16 cellular contexts compared by ENCODE assay signal in the genomic region with DNA sequence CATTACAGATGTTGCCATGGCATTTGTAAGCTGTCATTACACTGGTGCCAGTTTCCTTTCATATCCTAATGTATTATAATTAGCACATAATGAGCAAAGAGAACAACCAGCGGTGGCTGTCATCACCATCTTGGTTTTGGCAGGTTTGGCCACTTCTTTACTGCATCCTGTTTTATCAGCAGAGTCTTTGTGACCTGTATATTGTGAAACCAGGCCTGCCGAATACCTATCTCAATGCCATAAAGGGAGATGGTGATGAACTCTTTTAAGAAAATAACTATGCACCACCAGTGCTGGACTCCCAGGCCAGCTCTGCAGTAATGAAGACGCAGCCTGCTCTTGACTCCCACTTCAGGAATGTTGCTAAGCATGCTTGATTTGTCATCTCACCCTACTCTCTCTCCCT.
DNase-seq lines count a peak whose midpoint lies in the region; ATAC-seq, FAIRE-seq and TF ChIP-seq lines count a peak whose summit lies in the region.
"Had no signal": no experiment of that assay in that cellular context is flagged by ENCODE, and none has a peak within 500 bp of the region (broad histone marks: within the 10 kb centered on the region; RNA-seq: fewer than 3 reads in every experiment).

No MANE protein-coding gene starts in this region.

- peak overlapping the region; percentile 91 for H3K4me3 Mint-ChIP-seq in natural killer cell
- H3K4me3 Mint-ChIP-seq: activated T-cell treated with anti-CD3 and anti-CD28 coated beads, Interleukin-2, amount 50 U/mL, for 72 hours; B cell had no signal

- peak overlapping the region; percentile 88 to 90 for H3K27ac Mint-ChIP-seq in natural killer cell
- H3K27ac Mint-ChIP-seq: activated T-cell treated with anti-CD3 and anti-CD28 coated beads, Interleukin-2, amount 50 U/mL, for 72 hours; B cell had no signal

- no peak overlapping the region for H3K4me3 ChIP-seq in fibroblast of mammary gland (ENCODE audit: control insufficient read depth, low read depth, low read length)
- H3K4me3 ChIP-seq: adrenal gland, colonic mucosa, SJCRH30 had no signal

- no peak for TF ChIP-seq CTCF in fibroblast of mammary gland (conservative IDR thresholded peaks at IDR 0.05; ENCODE audit: control insufficient read depth, insufficient read depth, low read depth, low read length)
- no peak for TF ChIP-seq CTCF in natural killer cell (IDR thresholded peaks at IDR 0.05)
- no peak for TF ChIP-seq CTCF in GM13976 (IDR thresholded peaks at IDR 0.05; ENCODE audit: borderline replicate concordance, control extremely low read depth, extremely low read depth, insufficient read depth, missing control alignments)

- no peaks in the 10 kb centered on the region for H3K27me3 Mint-ChIP-seq in natural killer cell (ENCODE audit: low read depth in 2 of 2)
- H3K27me3 Mint-ChIP-seq: B cell had no signal

- peak; percentile 91 for DNase-seq in EH (ENCODE audit: low read depth)
- DNase-seq in NCI-H226, result peak; percentile 85
- peak; percentile 56 for DNase-seq in fibroblast of mammary gland (ENCODE audit: low read depth)
- peak; percentile 38 for DNase-seq in natural killer cell
- DNase-seq in GM13976 (ENCODE audit: low spot score), result no peak
- no peak for DNase-seq in DMS53 (lab: John Stamatoyannopoulos, UW)
- no peak for DNase-seq in HTR-8/SVneo (ENCODE audit: insufficient read length, low spot score)
- DNase-seq: activated CD4-positive, alpha-beta T cell treated with anti-CD3 and anti-CD28 coated beads, Interleukin-2, amount 50 U/mL, for 4 hours; activated T-cell treated with anti-CD3 and anti-CD28 coated beads, Interleukin-2, amount 50 U/mL, for 72 hours; adrenal gland; colonic mucosa; NCI-H2107; SJCRH30; T-helper 9 cell had no signal

- peak; percentile 37 to 74 (median 64) for ATAC-seq in natural killer cell
- no peak for ATAC-seq in GM18505 (IDR thresholded peaks at IDR 0.05; ENCODE audit: unreplicated experiment)
- ATAC-seq: activated T-cell treated with anti-CD3 and anti-CD28 coated beads, Interleukin-2, amount 50 U/mL, for 72 hours had no signal

- intact Hi-C loops in natural killer cell (cut with micrococcal nuclease), result no loop called here

- H3K36me3 Mint-ChIP-seq in natural killer cell, result no peaks in the 10 kb centered on the region

- in situ Hi-C loops in GM13976 (cut with MboI; ENCODE audit: low sequenced_read_pairs, unreplicated experiment), result no loop called here

- no peak for FAIRE-seq in HTR-8/SVneo (lab: Jason Lieb, UNC)

- TF ChIP-seq POLR2A in GM18505 (IDR thresholded peaks at IDR 0.05; ENCODE audit: borderline replicate concordance, extremely low read depth, insufficient read depth, insufficient read length), result no peak

- peaks cover 70 to 86% of the 10 kb centered on the region in 2 donors for H3K4me1 Mint-ChIP-seq in natural killer cell
- H3K4me1 Mint-ChIP-seq: B cell had no signal

- H3K9me3 Mint-ChIP-seq in natural killer cell, result no peaks in the 10 kb centered on the region
- H3K9me3 Mint-ChIP-seq: activated T-cell treated with anti-CD3 and anti-CD28 coated beads, Interleukin-2, amount 50 U/mL, for 72 hours had no signal

Comparison
In these comparisons a context has a peak if more than half of its experiments do, and no peak if none do; other contexts are left out.
1. DNase-seq: peak in EH (single experiment), NCI-H226 (single experiment), fibroblast of mammary gland (single experiment) and natural killer cell (single experiment); none in GM13976 (single experiment), DMS53 (single experiment) and HTR-8/SVneo (single experiment).